ENCODE assay signal across 8 cellular contexts in the genomic region with DNA sequence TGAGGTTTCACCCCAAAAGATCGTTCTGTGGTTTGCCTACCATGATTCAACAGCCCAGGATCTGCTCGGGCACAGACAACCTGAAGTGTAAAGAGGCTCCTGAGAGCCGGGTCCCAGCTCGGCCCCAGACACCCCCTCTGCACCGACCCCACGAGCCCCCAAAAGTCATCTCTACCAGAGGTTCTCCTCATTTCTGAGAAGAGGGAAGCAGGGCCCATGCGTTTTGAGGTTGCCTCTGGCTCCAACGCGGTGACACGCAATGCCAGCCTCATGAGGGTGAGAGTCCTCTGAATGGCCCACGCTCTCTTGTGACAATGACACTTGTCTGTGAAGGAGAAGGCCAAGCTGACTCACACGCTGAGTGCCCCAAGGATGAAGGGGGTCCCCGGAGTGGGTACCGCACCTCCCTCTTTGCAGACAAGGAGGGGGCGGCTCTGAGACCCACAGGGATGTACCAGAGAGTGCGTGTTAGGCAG.
DNase-seq lines count a peak whose midpoint lies in the region; ATAC-seq and TF ChIP-seq lines count a peak whose summit lies in the region.
"Not testable (repeated sequence)": the region's sequence is repeated elsewhere in the genome, so short reads cannot be mapped to it uniquely, and the experiment has no call there.

No MANE protein-coding gene starts in this region.

- TF ChIP-seq POLR2A in heart left ventricle (IDR thresholded peaks at IDR 0.05) = not testable (repeated sequence)

- H3K4me3 ChIP-seq in Karpas-422 (ENCODE audit: low read length); coronary artery; heart left ventricle; left lung: not testable (repeated sequence)

- not testable (repeated sequence) for H3K9ac ChIP-seq in Karpas-422 (ENCODE audit: low read length)

- H3K27me3 Mint-ChIP-seq in activated CD4-positive, alpha-beta T cell treated with anti-CD3 and anti-CD28 coated beads for 36 hours; naive B cell; type B pancreatic cell: not testable (repeated sequence)

- POLR2A ChIA-PET in activated CD4-positive, alpha-beta T cell treated with anti-CD3 and anti-CD28 coated beads for 36 hours (lab: Charles Lee) = not testable (repeated sequence)

- peak; percentile 19 for ATAC-seq in activated CD4-positive, alpha-beta T cell treated with anti-CD3 and anti-CD28 coated beads for 36 hours
- ATAC-seq in heart left ventricle (peak; percentile 16 to 53 (median 30)), left lung (peak; percentile 38), naive B cell (ENCODE audit: low read depth in 2 of 2) (peak; percentile 9 to 18), sciatic nerve (peak; percentile 49)

- H3K4me1 Mint-ChIP-seq in activated CD4-positive, alpha-beta T cell treated with anti-CD3 and anti-CD28 coated beads for 36 hours; naive B cell; type B pancreatic cell (ENCODE audit: unreplicated experiment): not testable (repeated sequence)

- H3K9me2 ChIP-seq in Karpas-422 (replicated peaks; ENCODE audit: insufficient read depth, low read length) = not testable (repeated sequence)

- H3K27me3 ChIP-seq in Karpas-422 (ENCODE audit: low read length); heart left ventricle; left lung: not testable (repeated sequence)

- DNase-seq in Karpas-422 = peak; percentile 40
- not testable (repeated sequence) for DNase-seq in activated CD4-positive, alpha-beta T cell treated with anti-CD3 and anti-CD28 coated beads for 36 hours; naive B cell; sciatic nerve (ENCODE audit: low spot score)
- DNase-seq in coronary artery (ENCODE audit: low spot score) = peak; percentile 81
- peak in 3 of 5 donors; percentile 34 to 77 (median 35) for DNase-seq in heart left ventricle
- DNase-seq in left lung = peak in 1 of 2 donors; percentile 92
- DNase-seq in type B pancreatic cell (ENCODE audit: extremely low spot score, unreplicated experiment) = peak; percentile 86

- CTCF ChIA-PET in activated CD4-positive, alpha-beta T cell treated with anti-CD3 and anti-CD28 coated beads for 36 hours (lab: Charles Lee) = not testable (repeated sequence)

- H3K36me3 Mint-ChIP-seq in activated CD4-positive, alpha-beta T cell treated with anti-CD3 and anti-CD28 coated beads for 36 hours (ENCODE audit: low read depth); naive B cell; type B pancreatic cell: not testable (repeated sequence)

- not testable (repeated sequence) for H3K27ac Mint-ChIP-seq in activated CD4-positive, alpha-beta T cell treated with anti-CD3 and anti-CD28 coated beads for 36 hours; naive B cell; type B pancreatic cell

- H3K4me1 ChIP-seq in Karpas-422 (ENCODE audit: low read length); heart left ventricle; left lung: not testable (repeated sequence)

- not testable (repeated sequence) for H3K9me3 Mint-ChIP-seq in activated CD4-positive, alpha-beta T cell treated with anti-CD3 and anti-CD28 coated beads for 36 hours (ENCODE audit: low read depth); naive B cell; type B pancreatic cell

- not testable (repeated sequence) for H4K20me1 ChIP-seq in Karpas-422 (ENCODE audit: insufficient read depth, low read depth, low read length)

- H3K79me2 ChIP-seq in Karpas-422 (ENCODE audit: low read length) = not testable (repeated sequence)

- H2AFZ ChIP-seq in Karpas-422 (ENCODE audit: low read length) = not testable (repeated sequence)

- not testable (repeated sequence) for TF ChIP-seq CTCF in coronary artery (IDR thresholded peaks at IDR 0.05); heart left ventricle (IDR thresholded peaks at IDR 0.05); left lung (IDR thresholded peaks at IDR 0.05); type B pancreatic cell (conservative IDR thresholded peaks at IDR 0.05)

- H3K27ac ChIP-seq in Karpas-422 (ENCODE audit: low read length); coronary artery; heart left ventricle; left lung: not testable (repeated sequence)

- H3K9me3 ChIP-seq in Karpas-422 (ENCODE audit: low read length) = not testable (repeated sequence)
- H3K9me3 ChIP-seq in heart left ventricle (peaks cover 0 to 25% (median 0%) of the 10 kb centered on the region in 12 donors), left lung (peaks cover 0 to 29% of the 10 kb centered on the region in 2 donors)

- WGBS in heart left ventricle, 4 donors = 66 to 70% (median 68%) methylated on average over 15 to 16 of the region's 16 CpGs

- H3K4me3 Mint-ChIP-seq in activated CD4-positive, alpha-beta T cell treated with anti-CD3 and anti-CD28 coated beads for 36 hours; naive B cell; type B pancreatic cell: not testable (repeated sequence)

- intact Hi-C loops in activated CD4-positive, alpha-beta T cell treated with anti-CD3 and anti-CD28 coated beads for 36 hours (cut with DNase I, micrococcal nuclease); heart left ventricle (cut with DNase I); left lung (cut with DNase I); sciatic nerve (cut with DNase I): not testable (repeated sequence)

- H3K4me2 ChIP-seq in Karpas-422 (ENCODE audit: low read depth, low read length, poor library complexity, severe bottlenecking) = not testable (repeated sequence)

- H3K36me3 ChIP-seq in Karpas-422 (ENCODE audit: insufficient read depth, low read length); heart left ventricle; left lung: not testable (repeated sequence)
